ENCODE assay signal across 9 cellular contexts in the genomic region with DNA sequence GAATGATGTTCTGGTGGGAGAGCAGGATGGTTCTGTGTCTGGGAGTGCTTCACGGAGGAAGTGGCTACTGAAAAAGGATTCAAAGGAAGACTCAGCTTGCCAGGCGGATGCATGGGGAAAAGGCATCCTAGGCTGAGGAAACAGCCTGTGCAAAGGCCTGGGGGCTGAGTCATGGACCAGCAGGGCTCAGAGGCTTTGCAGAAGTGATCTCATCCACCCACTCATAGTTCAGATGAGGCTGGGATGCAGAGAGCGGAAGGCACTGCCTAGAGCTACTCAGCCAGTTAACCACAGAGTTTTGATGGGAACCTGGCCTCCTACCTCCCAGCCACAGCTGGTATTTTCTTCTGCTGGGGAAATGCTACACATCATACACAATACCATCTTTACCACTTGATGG. TPM values are rescaled to one million over a fixed set of nuclear protein-coding genes. Genes with fewer than 3 reads are reported as not detected.
DNase-seq lines count a peak whose midpoint lies in the region; ATAC-seq lines count a peak whose summit lies in the region.
"Had no signal": no experiment of that assay in that cellular context is flagged by ENCODE, and none has a peak within 500 bp of the region (broad histone marks: within the 10 kb centered on the region; RNA-seq: fewer than 3 reads in every experiment).

No MANE protein-coding gene starts in this region.

- peaks cover 8% of the 10 kb centered on the region for H3K4me1 Mint-ChIP-seq in activated naive CD8-positive, alpha-beta T cell treated with anti-CD3 and anti-CD28 coated beads, Interleukin-2, amount 10 ng/mL, durations not matched to agents 7 days and 5 days

- H3K4me3 Mint-ChIP-seq in activated naive CD8-positive, alpha-beta T cell treated with anti-CD3 and anti-CD28 coated beads, Interleukin-2, amount 10 ng/mL, durations not matched to agents 7 days and 5 days: no peak overlapping the region
- H3K4me3 Mint-ChIP-seq: brain had no signal

- H2BK120ac ChIP-seq in neuronal stem cell (ENCODE audit: low read depth, low read length): no peak overlapping the region

- no peak overlapping the region for H2BK5ac ChIP-seq in neuronal stem cell (ENCODE audit: low read length)

- H3K4me1 ChIP-seq in neuronal stem cell (ENCODE audit: control insufficient read depth in 2 of 2, insufficient read depth in 1 of 2, low read depth in 1 of 2, low read length in 2 of 2): peaks cover 0 to under 1% of the 10 kb centered on the region in 2 donors

- POLR2A ChIA-PET in activated naive CD8-positive, alpha-beta T cell treated with anti-CD3 and anti-CD28 coated beads, Interleukin-2, amount 10 ng/mL, durations not matched to agents 7 days and 5 days (lab: Charles Lee): no interaction called here

- H3K36me3 Mint-ChIP-seq in activated naive CD8-positive, alpha-beta T cell treated with anti-CD3 and anti-CD28 coated beads, Interleukin-2, amount 10 ng/mL, durations not matched to agents 7 days and 5 days: peaks cover 3% of the 10 kb centered on the region

- no peak overlapping the region for H3K4me3 ChIP-seq in neuronal stem cell (ENCODE audit: low read length in 2 of 2)

- no peak overlapping the region for H3K27ac ChIP-seq in neuronal stem cell (replicated peaks; ENCODE audit: low read length)

- ATAC-seq in GM19023 (IDR thresholded peaks at IDR 0.05; ENCODE audit: unreplicated experiment) (peak; percentile 66), HG03521 (IDR thresholded peaks at IDR 0.05; ENCODE audit: unreplicated experiment) (no peak), HG03280 (IDR thresholded peaks at IDR 0.05; ENCODE audit: unreplicated experiment) (no peak)
- peak; percentile 94 for ATAC-seq in activated naive CD8-positive, alpha-beta T cell treated with anti-CD3 and anti-CD28 coated beads, Interleukin-2, amount 10 ng/mL, durations not matched to agents 7 days and 5 days (ENCODE audit: low read depth)

- H4K8ac ChIP-seq in neuronal stem cell (ENCODE audit: low read depth, low read length): no peak overlapping the region

- H3K4ac ChIP-seq in neuronal stem cell (ENCODE audit: low read length): no peak overlapping the region

- H4K91ac ChIP-seq in neuronal stem cell (ENCODE audit: low read depth, low read length, poor library complexity): no peak overlapping the region

- H3K23ac ChIP-seq in neuronal stem cell (ENCODE audit: low read depth, low read length, poor library complexity): no peak overlapping the region

- no peak overlapping the region for H2AFZ ChIP-seq in neuronal stem cell (ENCODE audit: low read length)

- peaks cover 16% of the 10 kb centered on the region for H3K27me3 Mint-ChIP-seq in activated naive CD8-positive, alpha-beta T cell treated with anti-CD3 and anti-CD28 coated beads, Interleukin-2, amount 10 ng/mL, durations not matched to agents 7 days and 5 days

- H3K9me3 ChIP-seq in neuronal stem cell (replicated peaks in 1 of 2; ENCODE audit: control insufficient read depth in 2 of 2, insufficient read depth in 1 of 2, low read depth in 1 of 2, low read length in 2 of 2): peaks cover 6 to 18% of the 10 kb centered on the region in 2 donors

- peaks cover 14% of the 10 kb centered on the region for H3K9me3 Mint-ChIP-seq in activated naive CD8-positive, alpha-beta T cell treated with anti-CD3 and anti-CD28 coated beads, Interleukin-2, amount 10 ng/mL, durations not matched to agents 7 days and 5 days

- peak; percentile 99 for DNase-seq in A172 (ENCODE audit: low spot score)
- DNase-seq in HT1080 (ENCODE audit: low read depth): peak; percentile 98
- DNase-seq in activated naive CD8-positive, alpha-beta T cell treated with anti-CD3 and anti-CD28 coated beads, Interleukin-2, amount 10 ng/mL, durations not matched to agents 7 days and 5 days: no peak
- DNase-seq in neuronal stem cell (ENCODE audit: low spot score): no peak
- DNase-seq in COR-L47 (lab: John Stamatoyannopoulos, UW): no peak

- no peak overlapping the region for H2BK15ac ChIP-seq in neuronal stem cell (ENCODE audit: low read length)

- H3K9ac ChIP-seq in neuronal stem cell (ENCODE audit: low read depth, low read length, poor library complexity): no peak overlapping the region

- no peaks in the 10 kb centered on the region for H3K36me3 ChIP-seq in neuronal stem cell (replicated peaks in 1 of 2; ENCODE audit: control insufficient read depth in 2 of 2, insufficient read depth in 2 of 2, low read length in 2 of 2)

- H2AK5ac ChIP-seq in neuronal stem cell (ENCODE audit: low read depth, low read length): no peak overlapping the region

- H3K14ac ChIP-seq in neuronal stem cell (ENCODE audit: low read length): no peak overlapping the region

- no peak overlapping the region for H3K4me2 ChIP-seq in neuronal stem cell (ENCODE audit: insufficient read depth, low read length, poor library complexity, severe bottlenecking)

- no peak overlapping the region for H2BK12ac ChIP-seq in neuronal stem cell (ENCODE audit: low read length)

- no peak overlapping the region for H3K27ac Mint-ChIP-seq in activated naive CD8-positive, alpha-beta T cell treated with anti-CD3 and anti-CD28 coated beads, Interleukin-2, amount 10 ng/mL, durations not matched to agents 7 days and 5 days

- peak overlapping the region; percentile 21 for H3K18ac ChIP-seq in neuronal stem cell (ENCODE audit: low read length)

- WGBS in neuronal stem cell (ENCODE audit: extremely low coverage in 2 of 2, insufficient read length in 2 of 2, insufficient replicate concordance in 1 of 2), 2 donors: no CpG with 5 or more reads among the region's 3 CpGs

- no peaks in the 10 kb centered on the region for H3K79me1 ChIP-seq in neuronal stem cell (ENCODE audit: low read depth, low read length)

- peaks cover 0 to 2% (median 0%) of the 10 kb centered on the region in 3 experiments for H3K27me3 ChIP-seq in neuronal stem cell (ENCODE audit: control insufficient read depth in 3 of 3, insufficient read depth in 3 of 3, low read depth in 1 of 3, low read length in 3 of 3)

RNA-seq across cellular contexts. Expression of a gene that starts 15.8 kb away (rescaled TPM):
- total RNA-seq in A172 (2014; rRNA removed; shearing (Covaris generic)): 0.31 TPM in 1 of 2 replicates, not detected in the other
- total RNA-seq in HT1080 (2014; rRNA removed; shearing (Covaris generic)): under 0.01 TPM in 1 of 2 replicates, not detected in the other
- polyA plus RNA-seq in HT1080 (2015; cell fraction: cytosol; rRNA removed): 0.15 and 0.25 TPM in 2 replicates
- polyA plus RNA-seq in HT1080 (2015; cell fraction: nucleus; rRNA removed): 2.2 and 2.9 TPM in 2 replicates
- total RNA-seq in activated naive CD8-positive, alpha-beta T cell treated with anti-CD3 and anti-CD28 coated beads, Interleukin-2, amount 10 ng/mL, durations not matched to agents 7 days and 5 days: not detected
- polyA plus RNA-seq in neuronal stem cell (2013, experiment 1 of 2): 0.21 TPM
- polyA plus RNA-seq in neuronal stem cell (2013, experiment 2 of 2): 0.19 TPM

RNA-seq across cellular contexts. Expression of a gene that starts 53.9 kb away (rescaled TPM):
- not detected in 2 replicates for total RNA-seq in A172 (2014; rRNA removed; shearing (Covaris generic))
- total RNA-seq in HT1080 (2014; rRNA removed; shearing (Covaris generic)): not detected in 2 replicates
- not detected in 2 replicates for polyA plus RNA-seq in HT1080 (2015; cell fraction: cytosol; rRNA removed)
- not detected in 2 replicates for polyA plus RNA-seq in HT1080 (2015; cell fraction: nucleus; rRNA removed)
- 100 to 1,000 TPM; 165 to 170 TPM for total RNA-seq in activated naive CD8-positive, alpha-beta T cell treated with anti-CD3 and anti-CD28 coated beads, Interleukin-2, amount 10 ng/mL, durations not matched to agents 7 days and 5 days
- polyA plus RNA-seq in neuronal stem cell (2013, experiment 1 of 2): not detected
- not detected for polyA plus RNA-seq in neuronal stem cell (2013, experiment 2 of 2)

Comparison
In these comparisons a context has a peak if more than half of its experiments do, and no peak if none do; other contexts are left out.
1. DNase-seq: peak in A172 (single experiment) and HT1080 (single experiment); none in activated naive CD8-positive, alpha-beta T cell treated with anti-CD3 and anti-CD28 coated beads, Interleukin-2, amount 10 ng/mL, durations not matched to agents 7 days and 5 days (single experiment), neuronal stem cell (single experiment) and COR-L47 (single experiment).
2. ATAC-seq: peak in GM19023 (single experiment) and activated naive CD8-positive, alpha-beta T cell treated with anti-CD3 and anti-CD28 coated beads, Interleukin-2, amount 10 ng/mL, durations not matched to agents 7 days and 5 days (single experiment); none in HG03521 (single experiment) and HG03280 (single experiment).
3. RNA of a gene that starts 53.9 kb away (total RNA-seq): 165 to 170 TPM in activated naive CD8-positive, alpha-beta T cell treated with anti-CD3 and anti-CD28 coated beads, Interleukin-2, amount 10 ng/mL, durations not matched to agents 7 days and 5 days; not detected in A172 and not detected in HT1080; every median in the first group is over 100 times any median in the second.